In genomic region chr10:79158402-79159097, GRCh38 we compare ENCODE assay signal across 12 cellular contexts.
DNase-seq lines count a peak whose midpoint lies in the region; ATAC-seq and TF ChIP-seq lines count a peak whose summit lies in the region.
"Had no signal": no experiment of that assay in that cellular context is flagged by ENCODE, and none has a peak within 500 bp of the region (broad histone marks: within the 10 kb centered on the region; RNA-seq: fewer than 3 reads in every experiment).

No MANE protein-coding gene starts in this region.

- H3K27ac ChIP-seq in DND-41 (ENCODE audit: low read length): peak overlapping the region; percentile 22; the same call in 1 of the 2 replicates
- H3K27ac ChIP-seq in ascending aorta: peak overlapping the region; percentile 87 to 88
- peak overlapping the region in 7 of 59 donors; percentile 17 to 57 (median 32) for H3K27ac ChIP-seq in dorsolateral prefrontal cortex

- H3K9ac ChIP-seq in DND-41 (ENCODE audit: low read depth, low read length): no peak overlapping the region
- H3K9ac ChIP-seq in skeletal muscle satellite cell (ENCODE audit: low read depth, low read length): peak overlapping the region; percentile 84

- H3K4me3 ChIP-seq in DND-41 (ENCODE audit: low read depth in 1 of 2, low read length in 2 of 2) (no peak overlapping the region), ascending aorta (no peak overlapping the region), skeletal muscle satellite cell (ENCODE audit: low read length) (peak overlapping the region; percentile 26), dorsolateral prefrontal cortex (no peak overlapping the region)

- intact Hi-C loops in ascending aorta (cut with DNase I): loop anchor here (2.0 to 10.0 kb wide), 5 partner anchors 88 to 1046 kb away; partner anchors contain the start of gene ANXA11
- intact Hi-C loops in dorsolateral prefrontal cortex (cut with DNase I): loop anchor here in 1 of 2 donors (5.0 kb wide), 1 partner anchor 34 kb away; no protein-coding TSS in a partner anchor

- peaks cover 21% of the 10 kb centered on the region; the same call in 1 of the 2 replicates for H3K36me3 ChIP-seq in DND-41 (ENCODE audit: insufficient read depth, low read length)
- H3K36me3 ChIP-seq in ascending aorta: peaks cover 0 to under 1% of the 10 kb centered on the region in 2 donors
- H3K36me3 ChIP-seq in skeletal muscle satellite cell (ENCODE audit: insufficient read depth, low read length): peaks cover 24% of the 10 kb centered on the region

- no peak for DNase-seq in DND-41
- no peak for DNase-seq in ascending aorta (ENCODE audit: low spot score in 2 of 2)
- peak; percentile 80 for DNase-seq in left kidney (ENCODE audit: low read depth, low spot score)
- no peak for DNase-seq in activated T-cell treated with anti-CD3 and anti-CD28 coated beads, Interleukin-2, amount 50 U/mL, for 1 hour
- no peak for DNase-seq in activated effector memory CD4-positive, alpha-beta T cell treated with anti-CD3 and anti-CD28 coated beads, Interleukin-2, amount 50 U/mL, for 16 hours
- DNase-seq in effector CD8-positive, alpha-beta T cell (lab: John Stamatoyannopoulos, UW): no peak
- DNase-seq in dorsolateral prefrontal cortex: no peak
- DNase-seq: amniotic stem cell; CD4-positive, alpha-beta T cell; naive thymus-derived CD4-positive, alpha-beta T cell; SW 1271 had no signal

- H3K9me3 ChIP-seq in DND-41 (ENCODE audit: insufficient read depth, low read length, severe bottlenecking): no peaks in the 10 kb centered on the region
- H3K9me3 ChIP-seq in ascending aorta: no peaks in the 10 kb centered on the region
- no peaks in the 10 kb centered on the region for H3K9me3 ChIP-seq in skeletal muscle satellite cell (replicated peaks; ENCODE audit: low read length)

- no peak overlapping the region for H2AFZ ChIP-seq in DND-41 (ENCODE audit: low read depth, low read length)

- TF ChIP-seq CTCF in DND-41 (IDR thresholded peaks at IDR 0.05; ENCODE audit: borderline replicate concordance, extremely low read depth, low read length, poor library complexity, severe bottlenecking): no peak
- no peak for TF ChIP-seq CTCF in ascending aorta (IDR thresholded peaks at IDR 0.05)
- no peak for TF ChIP-seq CTCF in dorsolateral prefrontal cortex (IDR thresholded peaks at IDR 0.05 in 54 of 56, conservative IDR thresholded peaks at IDR 0.05 in 2 of 56; ENCODE audit: low read depth in 1 of 56, partially characterized antibody in 56 of 56)

- peaks cover 62% of the 10 kb centered on the region for H4K20me1 ChIP-seq in DND-41 (ENCODE audit: insufficient read depth, low read length)

- no peak overlapping the region for H3K4me2 ChIP-seq in DND-41 (ENCODE audit: insufficient read depth, low read length)
- H3K4me2 ChIP-seq in skeletal muscle satellite cell (ENCODE audit: low read length): peak overlapping the region; percentile 56

- H3K4me1 ChIP-seq in DND-41 (ENCODE audit: insufficient read depth, low read length) (no peaks in the 10 kb centered on the region), ascending aorta (peaks cover 52 to 87% of the 10 kb centered on the region in 2 donors), skeletal muscle satellite cell (ENCODE audit: control insufficient read depth, insufficient read depth, low read length) (peaks cover 99% of the 10 kb centered on the region)

- no peak for ATAC-seq in DND-41 (ENCODE audit: insufficient read depth, low read depth)
- ATAC-seq: naive thymus-derived CD4-positive, alpha-beta T cell had no signal

- H3K27me3 ChIP-seq in DND-41 (ENCODE audit: insufficient read depth, low read length, poor library complexity) (no peaks in the 10 kb centered on the region), ascending aorta (no peaks in the 10 kb centered on the region), skeletal muscle satellite cell (ENCODE audit: control insufficient read depth, insufficient read depth, low read length) (no peaks in the 10 kb centered on the region), dorsolateral prefrontal cortex (no peaks in the 10 kb centered on the region)

- H3K79me2 ChIP-seq in DND-41 (ENCODE audit: insufficient read depth, low read length): peaks cover 9% of the 10 kb centered on the region; the same call in 1 of the 2 replicates
